Comparison of ENCODE assay signal across 14 cellular contexts in genomic region chr19:12521996-12522395, GRCh38. TPM values are rescaled to one million over a fixed set of nuclear protein-coding genes. Genes with fewer than 3 reads are reported as not detected.
DNase-seq lines count a peak whose midpoint lies in the region; ATAC-seq, FAIRE-seq and TF ChIP-seq lines count a peak whose summit lies in the region.
"Had no signal": no experiment of that assay in that cellular context is flagged by ENCODE, and none has a peak within 500 bp of the region (broad histone marks: within the 10 kb centered on the region; RNA-seq: fewer than 3 reads in every experiment).

No MANE protein-coding gene starts in this region.

- H3K4me1 Mint-ChIP-seq in endodermal cell, result no peaks in the 10 kb centered on the region

- no peaks in the 10 kb centered on the region for H3K4me1 ChIP-seq in NT2/D1 (ENCODE audit: insufficient read depth, insufficient read length)
- H3K4me1 ChIP-seq in endodermal cell (ENCODE audit: control insufficient read depth, insufficient read depth, low read length), result no peaks in the 10 kb centered on the region
- H3K4me1 ChIP-seq: HAP-1 had no signal

- FAIRE-seq in HTR-8/SVneo (lab: Jason Lieb, UNC), result no peak

- peaks cover 33% of the 10 kb centered on the region for H3K36me3 ChIP-seq in NT2/D1 (ENCODE audit: insufficient read depth, insufficient read length, low read length)
- H3K36me3 ChIP-seq in endodermal cell (ENCODE audit: control insufficient read depth, insufficient read depth, low read length), result peaks cover 44% of the 10 kb centered on the region

- DNase-seq in GM12865 (ENCODE audit: low read depth), result peak; percentile 26
- DNase-seq in NT2/D1 (ENCODE audit: low read depth, low spot score), result peak; percentile 33
- DNase-seq in endodermal cell, result peak; percentile 75
- DNase-seq in HTR-8/SVneo (ENCODE audit: insufficient read length, low spot score), result no peak
- no peak for DNase-seq in stimulated activated CD4-positive, alpha-beta T cell treated with anti-CD3 and anti-CD28 coated beads, Interleukin-15, amount 100 ng/mL, for 24 hours
- DNase-seq in stimulated activated naive CD8-positive, alpha-beta T cell treated with anti-CD3 and anti-CD28 coated beads, Interleukin-15, Interleukin-2, amounts not matched to agents 100 U/mL and 50 U/mL, for 24 hours, result no peak
- DNase-seq in NCI-H1417 treated with DMSO at 0.1 percent for 48 hours (lab: John Stamatoyannopoulos, UW), result no peak
- DNase-seq: MG63, NCI-H446 had no signal

- H3K27me3 ChIP-seq in NT2/D1 (ENCODE audit: insufficient read depth, insufficient read length) (no peaks in the 10 kb centered on the region), endodermal cell (ENCODE audit: control insufficient read depth, insufficient read depth, low read length, poor library complexity, severe bottlenecking) (no peaks in the 10 kb centered on the region)
- H3K27me3 ChIP-seq: MG63, neutrophil had no signal

- no peak overlapping the region for H3K27ac Mint-ChIP-seq in endodermal cell

- peaks cover 97% of the 10 kb centered on the region for H3K9me3 Mint-ChIP-seq in endodermal cell

- H3K4me3 ChIP-seq in GM12865 (ENCODE audit: low read depth, low read length) (no peak overlapping the region), NT2/D1 (ENCODE audit: insufficient read length, low read depth) (no peak overlapping the region), endodermal cell (ENCODE audit: low read length) (peak overlapping the region; percentile 79)
- H3K4me3 ChIP-seq: coronary artery, HAP-1, lung, MG63 had no signal

- H3K9ac ChIP-seq in NT2/D1 (ENCODE audit: insufficient read length, low read depth) (no peak overlapping the region), endodermal cell (ENCODE audit: extremely low read depth, low read length, poor library complexity, severe bottlenecking) (no peak overlapping the region)

- WGBS in endodermal cell (ENCODE audit: insufficient coverage in 1 of 2, insufficient read length in 1 of 2), 2 experiments, result 90 to 91% methylated on average over 6 of the region's 6 CpGs

- H3K4me3 Mint-ChIP-seq in endodermal cell, result no peak overlapping the region

- TF ChIP-seq CTCF in 22Rv1 (IDR thresholded peaks at IDR 0.05) (peak; percentile 40), GM12865 (IDR thresholded peaks at IDR 0.05; ENCODE audit: insufficient read depth, low read depth, low read length, missing control alignments) (no peak), endodermal cell (conservative IDR thresholded peaks at IDR 0.05) (peak; percentile 63)

- H3K9me3 ChIP-seq in NT2/D1 (ENCODE audit: insufficient read depth, low read length) (peaks cover 89% of the 10 kb centered on the region), endodermal cell (ENCODE audit: control insufficient read depth, low read length) (peaks cover 98% of the 10 kb centered on the region)

- H3K27ac ChIP-seq in 22Rv1, result no peak overlapping the region
- H3K27ac ChIP-seq in endodermal cell (ENCODE audit: low read depth, low read length), result no peak overlapping the region
- H3K27ac ChIP-seq: coronary artery, neutrophil had no signal

- H3K36me3 Mint-ChIP-seq in endodermal cell (ENCODE audit: low read depth), result peaks cover 75% of the 10 kb centered on the region

- no peak for ATAC-seq in stimulated activated naive CD8-positive, alpha-beta T cell treated with anti-CD3 and anti-CD28 coated beads, Interleukin-15, Interleukin-2, amounts not matched to agents 100 U/mL and 50 U/mL, for 24 hours

- H3K27me3 Mint-ChIP-seq in endodermal cell (ENCODE audit: insufficient read depth), result no peaks in the 10 kb centered on the region

RNA-seq across cellular contexts. Expression of gene ZNF564, which starts 29.3 kb away (rescaled TPM):
- total RNA-seq in endodermal cell, result 10 to 100 TPM; 17.3 to 20.6 TPM
- 7.9 TPM for polyA plus RNA-seq in endodermal cell (2013, experiment 1 of 2)
- 6.9 TPM for polyA plus RNA-seq in endodermal cell (2013, experiment 2 of 2)

RNA-seq across cellular contexts. Expression of gene ZNF709, which starts 37.4 kb away (rescaled TPM):
- 1 to 10 TPM; 5.3 to 7.4 TPM for total RNA-seq in endodermal cell
- polyA plus RNA-seq in endodermal cell (2013, experiment 1 of 2), result 4.6 TPM
- 5.2 TPM for polyA plus RNA-seq in endodermal cell (2013, experiment 2 of 2)

Comparison
In these comparisons a context has a peak if more than half of its experiments do, and no peak if none do; other contexts are left out.
1. DNase-seq: peak in GM12865 (single experiment), NT2/D1 (single experiment) and endodermal cell (single experiment); none in HTR-8/SVneo (single experiment), stimulated activated CD4-positive, alpha-beta T cell treated with anti-CD3 and anti-CD28 coated beads, Interleukin-15, amount 100 ng/mL, for 24 hours (single experiment), stimulated activated naive CD8-positive, alpha-beta T cell treated with anti-CD3 and anti-CD28 coated beads, Interleukin-15, Interleukin-2, amounts not matched to agents 100 U/mL and 50 U/mL, for 24 hours (single experiment) and NCI-H1417 treated with DMSO at 0.1 percent for 48 hours (single experiment).